1 cellular context compared by ENCODE assay signal in the genomic region with DNA sequence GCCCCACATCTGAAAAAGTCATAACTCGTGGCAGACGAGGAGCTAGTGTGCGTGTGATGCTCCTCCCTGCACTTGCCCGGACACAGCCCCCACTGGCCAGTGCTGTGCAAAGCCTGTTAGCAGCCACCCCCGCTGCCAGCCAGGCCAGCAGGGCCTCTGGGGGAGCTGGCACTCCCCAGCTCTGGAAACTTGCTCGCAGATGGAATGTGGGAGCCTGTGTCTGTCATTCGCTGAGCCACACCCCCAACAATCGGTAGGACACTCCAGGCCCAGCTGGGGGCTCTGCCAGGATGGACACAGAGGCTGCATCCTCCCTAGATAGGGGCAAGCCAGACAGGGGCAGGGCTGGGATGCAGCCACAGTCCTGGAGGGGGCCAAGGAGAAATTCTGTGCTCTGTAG.
TF ChIP-seq lines count a peak whose summit lies in the region.

No MANE protein-coding gene starts in this region.

TF ChIP-seq in H1, 55 proteins besides CTCF, POLR2A, EP300 and RAD21:
- TF ChIP-seq SP1 (IDR thresholded peaks at IDR 0.05; ENCODE audit: low read depth, low read length) (no peak), CBX8 (IDR thresholded peaks at IDR 0.05; ENCODE audit: borderline replicate concordance, low read depth, low read length) (no peak), BRCA1 (IDR thresholded peaks at IDR 0.05; ENCODE audit: low read depth, low read length) (no peak), USF2 (IDR thresholded peaks at IDR 0.05; ENCODE audit: low read length) (no peak), BACH1 (IDR thresholded peaks at IDR 0.05; ENCODE audit: low read length) (no peak), CBX5 (IDR thresholded peaks at IDR 0.05; ENCODE audit: low read depth, low read length) (no peak), GTF2F1 (IDR thresholded peaks at IDR 0.05; ENCODE audit: borderline replicate concordance, low read depth, low read length) (no peak), CHD1 (IDR thresholded peaks at IDR 0.05; ENCODE audit: low read depth, low read length) (no peak), CHD2 (IDR thresholded peaks at IDR 0.05; ENCODE audit: low read length) (no peak)
- TF ChIP-seq, protein P1, sequence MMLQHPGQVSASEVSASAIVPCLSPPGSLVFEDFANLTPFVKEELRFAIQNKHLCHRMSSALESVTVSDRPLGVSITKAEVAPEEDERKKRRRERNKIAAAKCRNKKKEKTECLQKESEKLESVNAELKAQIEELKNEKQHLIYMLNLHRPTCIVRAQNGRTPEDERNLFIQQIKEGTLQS (IDR thresholded peaks at IDR 0.05; ENCODE audit: insufficient read depth, low read depth, low read length), result no peak
